ENCODE assay signal across 1 cellular context in genomic region chr12:96420255-96420930, GRCh38.
TF ChIP-seq lines count a peak whose summit lies in the region.

No MANE protein-coding gene starts in this region.

TF ChIP-seq in GM23338, 12 proteins besides CTCF, POLR2A, EP300 and RAD21 (continued from another document):
- TF ChIP-seq ZNF462 (CRISPR knock-in tag; IDR thresholded peaks at IDR 0.05), result no peak
